Comparison of ENCODE assay signal across 8 cellular contexts in the genomic region with DNA sequence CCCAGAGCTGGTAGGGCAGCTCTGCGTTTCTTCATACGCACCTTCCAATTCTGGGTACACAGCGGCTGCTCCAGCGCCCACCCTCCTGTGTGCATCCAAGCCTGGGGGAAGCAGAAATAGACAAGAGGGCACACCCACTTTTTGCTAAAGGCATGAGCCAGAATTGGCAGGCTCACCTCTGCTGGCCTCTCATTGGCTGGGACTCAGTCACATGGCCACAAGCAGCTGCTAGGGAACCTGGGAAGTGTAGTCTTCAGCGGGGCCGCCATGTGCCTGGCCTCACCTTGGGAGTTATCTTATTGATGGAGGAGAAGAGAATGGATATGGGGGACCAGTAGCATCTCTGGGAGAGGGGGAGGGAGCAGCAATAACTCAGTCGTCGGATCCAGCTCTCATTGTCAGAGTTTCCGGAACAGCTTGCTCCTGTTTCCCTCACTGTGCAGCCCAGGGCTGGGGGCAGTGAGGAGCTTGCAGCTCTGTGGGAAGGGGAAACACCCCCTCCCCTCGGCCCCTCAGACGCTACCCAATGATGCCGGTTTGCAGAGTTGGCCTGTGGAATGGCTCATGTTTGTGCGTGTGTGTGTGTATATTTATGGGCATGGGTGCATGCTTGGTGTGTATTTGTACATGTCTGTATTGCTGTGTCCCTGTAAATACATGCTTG. TPM values are rescaled to one million over a fixed set of nuclear protein-coding genes. Genes with fewer than 3 reads are reported as not detected.
DNase-seq lines count a peak whose midpoint lies in the region; ATAC-seq and TF ChIP-seq lines count a peak whose summit lies in the region.

No MANE protein-coding gene starts in this region.

- no peaks in the 10 kb centered on the region for H3K27me3 Mint-ChIP-seq in CD4-positive, alpha-beta T cell

- intact Hi-C loops in CD4-positive, alpha-beta T cell (cut with DNase I, micrococcal nuclease) = loop anchor here in 1 of 2 experiments (5.0 kb wide), 1 partner anchor 532 kb away; no protein-coding TSS in a partner anchor
- intact Hi-C loops in cardiac septum (cut with DNase I) = no loop called here

- H3K9me3 Mint-ChIP-seq in CD4-positive, alpha-beta T cell = no peaks in the 10 kb centered on the region

- peak; percentile 52 to 79 (median 72) for DNase-seq in CD4-positive, alpha-beta T cell
- DNase-seq in NAMALWA (ENCODE audit: low spot score) = peak; percentile 93
- peak; percentile 82 for DNase-seq in SKM-1 (lab: John Stamatoyannopoulos, UW; ENCODE audit: unreplicated experiment)
- DNase-seq in activated naive CD4-positive, alpha-beta T cell treated with anti-CD3 and anti-CD28 coated beads, Interleukin-2, amount 50 U/mL, for 16 hours = peak; percentile 84
- DNase-seq in cardiac septum (ENCODE audit: low spot score) = peak; percentile 93
- peak; percentile 47 for DNase-seq in renal cortical epithelial cell (ENCODE audit: low read depth)
- DNase-seq in mesenteric fat pad (ENCODE audit: low spot score) = no peak

- H3K4me3 Mint-ChIP-seq in CD4-positive, alpha-beta T cell = no peak overlapping the region

- no peaks in the 10 kb centered on the region for H3K27me3 ChIP-seq in CD4-positive, alpha-beta T cell (ENCODE audit: control insufficient read depth, insufficient read depth, low read length)

- no peaks in the 10 kb centered on the region for H3K36me3 Mint-ChIP-seq in CD4-positive, alpha-beta T cell (ENCODE audit: low read depth)

- no peaks in the 10 kb centered on the region for H3K9me3 ChIP-seq in CD4-positive, alpha-beta T cell (ENCODE audit: control insufficient read depth, low read length)

- no peak overlapping the region for H3K27ac ChIP-seq in CD4-positive, alpha-beta T cell (ENCODE audit: low read depth, low read length)

- POLR2A ChIA-PET in CD4-positive, alpha-beta T cell (lab: Charles Lee) = interaction anchor here (0.6 to 2.9 kb wide), 7 partner anchors 12 to 554 kb away, joined by 3 to 18 read pairs (median 4); a partner anchor contains a TSS

- peak; percentile 100 for ATAC-seq in CD4-positive, alpha-beta T cell (ENCODE audit: poor library complexity)
- peak; percentile 90 for ATAC-seq in GM21723 (IDR thresholded peaks at IDR 0.05; ENCODE audit: unreplicated experiment)

- no peak overlapping the region for H3K27ac Mint-ChIP-seq in CD4-positive, alpha-beta T cell

- H3K4me1 Mint-ChIP-seq in CD4-positive, alpha-beta T cell (ENCODE audit: low read depth) = peaks cover 12% of the 10 kb centered on the region

- no peak for TF ChIP-seq CTCF in CD4-positive, alpha-beta T cell (IDR thresholded peaks at IDR 0.05)

- CTCF ChIA-PET in CD4-positive, alpha-beta T cell (lab: Charles Lee) = interaction anchor here (1.0 to 1.6 kb wide), 4 partner anchors 8 to 91 kb away, joined by 3 to 15 read pairs (median 6); a partner anchor contains a TSS

RNA-seq across cellular contexts. Expression of a gene that starts 11.8 kb away (rescaled TPM):
- 10 to 100 TPM; 19.8 to 20.4 TPM for total RNA-seq in CD4-positive, alpha-beta T cell
- total RNA-seq in cardiac septum = 19.4 TPM
- 21.4 and 29.4 TPM in 2 replicates for total RNA-seq in renal cortical epithelial cell
- 42.9 TPM for total RNA-seq in mesenteric fat pad

RNA-seq across cellular contexts. Expression of a gene that starts 30.1 kb away (rescaled TPM):
- total RNA-seq in CD4-positive, alpha-beta T cell = 100 to 1,000 TPM; 358 to 365 TPM
- total RNA-seq in cardiac septum (177 TPM), renal cortical epithelial cell (177 and 255 TPM in 2 replicates), mesenteric fat pad (574 TPM)

RNA-seq across cellular contexts. Expression of a gene that starts 33.5 kb away (rescaled TPM):
- under 1 TPM in 1 of 2 experiments, not detected in 1; 0.17 TPM for total RNA-seq in CD4-positive, alpha-beta T cell
- total RNA-seq in cardiac septum = 24.1 TPM
- 0.40 TPM in 1 of 2 replicates, not detected in the other for total RNA-seq in renal cortical epithelial cell
- total RNA-seq in mesenteric fat pad = 43.8 TPM

RNA-seq across cellular contexts. Expression of a gene that starts 42.3 kb away (rescaled TPM):
- 10 to 100 TPM; 65.8 to 69.7 TPM for total RNA-seq in CD4-positive, alpha-beta T cell
- total RNA-seq in cardiac septum (43.7 TPM), renal cortical epithelial cell (47.1 and 49.5 TPM in 2 replicates), mesenteric fat pad (77.9 TPM)

Comparison
In these comparisons a context has a peak if more than half of its experiments do, and no peak if none do; other contexts are left out.
1. RNA of a gene that starts 33.5 kb away (total RNA-seq): 43.8 TPM in mesenteric fat pad (single experiment) and 24.1 TPM in cardiac septum (single experiment); 0.40 TPM in renal cortical epithelial cell and 0.17 TPM in CD4-positive, alpha-beta T cell; every median in the first group is over 10 times any median in the second.